Comparison of ENCODE assay signal across 26 cellular contexts in the genomic region with DNA sequence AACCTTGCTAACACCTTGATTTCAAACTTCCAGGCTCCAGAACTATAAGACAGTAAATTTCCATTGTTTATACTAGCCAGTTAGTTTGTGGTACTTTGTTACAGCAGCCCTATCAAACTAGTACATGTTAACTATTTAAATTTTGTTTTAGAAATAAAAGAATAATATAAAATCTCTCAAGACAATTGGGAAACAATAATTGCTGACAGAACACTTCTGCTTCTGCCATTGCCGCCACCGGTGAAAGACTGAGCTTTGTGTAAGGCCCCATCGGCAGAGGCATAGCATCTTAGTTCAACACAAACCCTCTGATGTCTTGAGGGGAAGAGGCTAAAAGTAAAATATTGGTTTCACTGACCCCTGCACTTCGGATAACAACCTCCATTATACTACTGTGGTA.
"Had no signal": no experiment of that assay in that cellular context is flagged by ENCODE, and none has a peak within 500 bp of the region (broad histone marks: within the 10 kb centered on the region; RNA-seq: fewer than 3 reads in every experiment).

No MANE protein-coding gene starts in this region.

- H3K27me3 Mint-ChIP-seq: naive B cell had no signal

- H3K4me3 Mint-ChIP-seq: immature natural killer cell, mesothelial cell of epicardium, naive B cell had no signal

- ATAC-seq: foreskin keratinocyte, gastroesophageal sphincter, heart left ventricle, left colon, left lung, left ventricle myocardium superior, lower lobe of right lung, mucosa of descending colon had no signal

- H3K27me3 ChIP-seq: dorsolateral prefrontal cortex, esophagus muscularis mucosa, foreskin keratinocyte, gastroesophageal sphincter, heart left ventricle, hepatocyte, left lung had no signal

- H3K27ac ChIP-seq: coronary artery, dorsolateral prefrontal cortex, esophagus muscularis mucosa, foreskin keratinocyte, gastroesophageal sphincter, heart left ventricle, hepatocyte, left lung, lower lobe of right lung had no signal

- H3K4me3 ChIP-seq: coronary artery, dorsolateral prefrontal cortex, esophagus muscularis mucosa, gastroesophageal sphincter, heart left ventricle, hepatocyte, left lung, lower lobe of right lung, mucosa of descending colon had no signal

- H3K4me1 Mint-ChIP-seq: immature natural killer cell, naive B cell had no signal

- FAIRE-seq: colon, endothelial cell of umbilical vein, frontal cortex, kidney had no signal

- H3K27ac Mint-ChIP-seq: immature natural killer cell, mesothelial cell of epicardium, naive B cell had no signal

- H3K9me3 ChIP-seq: esophagus muscularis mucosa, gastroesophageal sphincter, heart left ventricle, left lung, lower lobe of right lung had no signal

- DNase-seq: dermis blood vessel endothelial cell; dorsolateral prefrontal cortex; effector CD4-positive, alpha-beta T cell; effector memory CD4-positive, alpha-beta T cell; foreskin keratinocyte; heart left ventricle; hypothalamus; immature natural killer cell; islet precursor cell; kidney; kidney glomerular epithelial cell; left colon; left lung; left ventricle myocardium superior; lower lobe of right lung; mesenchymal stem cell; mucosa of descending colon; naive B cell had no signal

- H3K4me2 ChIP-seq: hepatocyte had no signal

- H3K79me2 ChIP-seq: hepatocyte had no signal

- H3K9me3 Mint-ChIP-seq: mesothelial cell of epicardium had no signal

- H2AFZ ChIP-seq: hepatocyte had no signal

- H3K36me3 Mint-ChIP-seq: immature natural killer cell, mesothelial cell of epicardium, naive B cell had no signal

- H3K4me1 ChIP-seq: esophagus muscularis mucosa, foreskin keratinocyte, gastroesophageal sphincter, heart left ventricle, left lung, lower lobe of right lung had no signal

- H3K36me3 ChIP-seq: esophagus muscularis mucosa, gastroesophageal sphincter, heart left ventricle, left lung, lower lobe of right lung had no signal
